ENCODE assay signal across 18 cellular contexts in genomic region chr5:78046006-78046405, GRCh38.
"Had no signal": no experiment of that assay in that cellular context is flagged by ENCODE, and none has a peak within 500 bp of the region (broad histone marks: within the 10 kb centered on the region; RNA-seq: fewer than 3 reads in every experiment).

No MANE protein-coding gene starts in this region.

- DNase-seq: erythroblast; foreskin keratinocyte; head of caudate nucleus; naive thymus-derived CD4-positive, alpha-beta T cell; nephron progenitor cell; spleen; stimulated activated CD4-positive, alpha-beta T cell treated with anti-CD3 and anti-CD28 coated beads, Interleukin-15, amount 100 ng/mL, for 24 hours; stimulated activated CD4-positive, alpha-beta T cell treated with anti-CD3 and anti-CD28 coated beads, Interleukin-1b, Interleukin-23, amount 100 ng/mL, for 48 hours; stimulated activated CD4-positive, alpha-beta T cell treated with anti-CD3 and anti-CD28 coated beads, Interleukin-4, amount 100 ng/mL, for 4 hours; stimulated activated naive B cell treated with anti-CD40 and anti-IgM and Interleukin-4, amounts not matched to agents 10 μg/mL and 1 μg/mL and 100 μg/mL, for 72 hours; stimulated activated naive CD8-positive, alpha-beta T cell treated with anti-CD3 and anti-CD28 coated beads, Interleukin-15, amount 100 ng/mL, for 72 hours; transverse colon had no signal

- H3K9me3 ChIP-seq: neutrophil, psoas muscle, thoracic aorta, transverse colon had no signal

- H2AFZ ChIP-seq: hepatocyte had no signal

- H3K79me2 ChIP-seq: hepatocyte had no signal

- H3K4me1 Mint-ChIP-seq: central memory CD8-positive, alpha-beta T cell; stimulated activated naive B cell treated with anti-CD40 and anti-IgM and Interleukin-4, amounts not matched to agents 10 μg/mL and 1 μg/mL and 100 μg/mL, for 72 hours; stimulated activated naive CD8-positive, alpha-beta T cell treated with anti-CD3 and anti-CD28 coated beads, Interleukin-15, amount 100 ng/mL, for 72 hours had no signal

- ATAC-seq: foreskin keratinocyte; naive thymus-derived CD4-positive, alpha-beta T cell; psoas muscle; sciatic nerve; stimulated activated naive B cell treated with anti-CD40 and anti-IgM and Interleukin-4, amounts not matched to agents 10 μg/mL and 1 μg/mL and 100 μg/mL, for 72 hours; stimulated activated naive CD8-positive, alpha-beta T cell treated with anti-CD3 and anti-CD28 coated beads, Interleukin-15, amount 100 ng/mL, for 72 hours had no signal

- H3K9me3 Mint-ChIP-seq: central memory CD8-positive, alpha-beta T cell; stimulated activated naive B cell treated with anti-CD40 and anti-IgM and Interleukin-4, amounts not matched to agents 10 μg/mL and 1 μg/mL and 100 μg/mL, for 72 hours had no signal

- H3K27ac ChIP-seq: foreskin keratinocyte, hepatocyte, neutrophil, psoas muscle, spleen, thoracic aorta, transverse colon had no signal

- H3K4me3 Mint-ChIP-seq: central memory CD8-positive, alpha-beta T cell; naive thymus-derived CD4-positive, alpha-beta T cell; nephron progenitor cell; stimulated activated naive B cell treated with anti-CD40 and anti-IgM and Interleukin-4, amounts not matched to agents 10 μg/mL and 1 μg/mL and 100 μg/mL, for 72 hours; stimulated activated naive CD8-positive, alpha-beta T cell treated with anti-CD3 and anti-CD28 coated beads, Interleukin-15, amount 100 ng/mL, for 72 hours had no signal

- H3K4me3 ChIP-seq: hepatocyte, psoas muscle, spleen, thoracic aorta, transverse colon had no signal

- H3K27me3 ChIP-seq: foreskin keratinocyte, hepatocyte, neutrophil, spleen, transverse colon had no signal

- H3K36me3 ChIP-seq: neutrophil, thoracic aorta, transverse colon had no signal

- H3K27me3 Mint-ChIP-seq: central memory CD8-positive, alpha-beta T cell; naive thymus-derived CD4-positive, alpha-beta T cell; stimulated activated naive B cell treated with anti-CD40 and anti-IgM and Interleukin-4, amounts not matched to agents 10 μg/mL and 1 μg/mL and 100 μg/mL, for 72 hours; stimulated activated naive CD8-positive, alpha-beta T cell treated with anti-CD3 and anti-CD28 coated beads, Interleukin-15, amount 100 ng/mL, for 72 hours had no signal

- H3K27ac Mint-ChIP-seq: naive thymus-derived CD4-positive, alpha-beta T cell; nephron progenitor cell; stimulated activated naive B cell treated with anti-CD40 and anti-IgM and Interleukin-4, amounts not matched to agents 10 μg/mL and 1 μg/mL and 100 μg/mL, for 72 hours; stimulated activated naive CD8-positive, alpha-beta T cell treated with anti-CD3 and anti-CD28 coated beads, Interleukin-15, amount 100 ng/mL, for 72 hours had no signal

- H3K4me2 ChIP-seq: hepatocyte had no signal

- H3K4me1 ChIP-seq: foreskin keratinocyte, psoas muscle, spleen, transverse colon had no signal
